Comparison of ENCODE assay signal across 8 cellular contexts in the genomic region with DNA sequence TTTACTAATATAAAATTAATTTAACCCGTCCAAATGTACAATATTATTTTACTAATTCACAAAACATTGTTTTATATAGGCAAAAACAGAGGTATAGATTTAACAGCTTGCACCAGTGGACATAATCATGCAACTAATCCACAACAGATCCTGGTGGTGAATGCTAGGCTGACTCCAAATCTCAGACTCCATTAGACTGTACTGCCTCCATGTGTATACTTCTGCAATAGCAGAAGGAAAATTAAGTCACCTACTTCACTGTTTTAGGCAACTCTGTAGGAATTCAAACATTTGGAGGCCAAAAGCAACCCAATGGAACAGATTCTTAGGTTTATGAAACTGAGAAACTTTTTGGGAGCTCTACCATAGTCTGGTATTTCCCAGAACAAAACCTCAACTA. TPM values are rescaled to one million over a fixed set of nuclear protein-coding genes. Genes with fewer than 3 reads are reported as not detected.
DNase-seq lines count a peak whose midpoint lies in the region; ATAC-seq and TF ChIP-seq lines count a peak whose summit lies in the region.

No MANE protein-coding gene starts in this region.

- no peaks in the 10 kb centered on the region for H4K20me1 ChIP-seq in neural progenitor cell (ENCODE audit: low read depth)

- H3K4me2 ChIP-seq in neural progenitor cell = no peak overlapping the region

- H3K27ac ChIP-seq in HEK293 (ENCODE audit: extremely low read depth, low read depth, low read length) (no peak overlapping the region), neural progenitor cell (no peak overlapping the region)

- no peaks in the 10 kb centered on the region for H3F3A ChIP-seq in neural progenitor cell (ENCODE audit: low read depth)

- H3K27me3 ChIP-seq in neural progenitor cell = no peaks in the 10 kb centered on the region

- no peak overlapping the region for H3K27ac Mint-ChIP-seq in activated T-cell treated with anti-CD3 and anti-CD28 coated beads, Interleukin-2, amount 50 U/mL, for 72 hours
- H3K27ac Mint-ChIP-seq in chondrocyte (ENCODE audit: unreplicated experiment) (no peak overlapping the region), neural progenitor cell (no peak overlapping the region)

- no peak overlapping the region for H3K4me3 Mint-ChIP-seq in activated T-cell treated with anti-CD3 and anti-CD28 coated beads, Interleukin-2, amount 50 U/mL, for 72 hours
- H3K4me3 Mint-ChIP-seq in chondrocyte (ENCODE audit: unreplicated experiment) (no peak overlapping the region), neural progenitor cell (no peak overlapping the region)

- H3K4me1 ChIP-seq in HEK293 (ENCODE audit: control insufficient read depth, insufficient read depth, low read length) (no peaks in the 10 kb centered on the region), neural progenitor cell (no peaks in the 10 kb centered on the region)

- H3K9ac ChIP-seq in neural progenitor cell = no peak overlapping the region

- TF ChIP-seq CTCF in HEK293 (tag by site-specific recombination; IDR thresholded peaks at IDR 0.05) (peak; percentile 30; the same call in 1 of the 2 replicates), chondrocyte (IDR thresholded peaks at IDR 0.05) (peak; percentile 78), neural progenitor cell (IDR thresholded peaks at IDR 0.05) (peak; percentile 58)

- no peaks in the 10 kb centered on the region for H3K4me1 Mint-ChIP-seq in activated T-cell treated with anti-CD3 and anti-CD28 coated beads, Interleukin-2, amount 50 U/mL, for 72 hours (ENCODE audit: low read depth)
- H3K4me1 Mint-ChIP-seq in chondrocyte (ENCODE audit: low read depth) (no peaks in the 10 kb centered on the region), neural progenitor cell (no peaks in the 10 kb centered on the region)

- no peaks in the 10 kb centered on the region for H3K79me2 ChIP-seq in neural progenitor cell (ENCODE audit: low read depth)

- H3K9me3 ChIP-seq in HEK293 (ENCODE audit: control insufficient read depth, insufficient read depth, low read depth, low read length) = no peaks in the 10 kb centered on the region
- H3K9me3 ChIP-seq in neural progenitor cell (ENCODE audit: low read depth) = no peaks in the 10 kb centered on the region

- CTCF ChIA-PET in HEK293 (lab: Yijun Ruan, JAX) = interaction anchor here (0.6 to 3.2 kb wide), 14 partner anchors 11 to 348 kb away, joined by 3 to 27 read pairs (median 4); no protein-coding TSS in a partner anchor

- ATAC-seq in activated T-cell treated with anti-CD3 and anti-CD28 coated beads, Interleukin-2, amount 50 U/mL, for 72 hours (replicated peaks in 1 of 2) = peak; percentile 52 to 62
- ATAC-seq in HG03457 (IDR thresholded peaks at IDR 0.05; ENCODE audit: unreplicated experiment) (no peak), GM18520 (IDR thresholded peaks at IDR 0.05; ENCODE audit: unreplicated experiment) (no peak)

- H3K27me3 Mint-ChIP-seq in activated T-cell treated with anti-CD3 and anti-CD28 coated beads, Interleukin-2, amount 50 U/mL, for 72 hours (ENCODE audit: low read depth) = peaks cover 17% of the 10 kb centered on the region
- H3K27me3 Mint-ChIP-seq in chondrocyte (ENCODE audit: low read depth) (peaks cover 15% of the 10 kb centered on the region), neural progenitor cell (ENCODE audit: insufficient read depth, low read depth) (no peaks in the 10 kb centered on the region)

- no peak overlapping the region for H2AFZ ChIP-seq in neural progenitor cell (replicated peaks)

- H3K36me3 Mint-ChIP-seq in activated T-cell treated with anti-CD3 and anti-CD28 coated beads, Interleukin-2, amount 50 U/mL, for 72 hours (ENCODE audit: insufficient read depth in 2 of 2) = no peaks in the 10 kb centered on the region
- H3K36me3 Mint-ChIP-seq in chondrocyte (ENCODE audit: low read depth) (no peaks in the 10 kb centered on the region), neural progenitor cell (no peaks in the 10 kb centered on the region)

- no peaks in the 10 kb centered on the region for H3K36me3 ChIP-seq in HEK293 (ENCODE audit: control insufficient read depth in 2 of 2, insufficient read depth in 1 of 2, low read length in 2 of 2)
- no peaks in the 10 kb centered on the region for H3K36me3 ChIP-seq in neural progenitor cell

- H3K9me3 Mint-ChIP-seq in activated T-cell treated with anti-CD3 and anti-CD28 coated beads, Interleukin-2, amount 50 U/mL, for 72 hours = no peaks in the 10 kb centered on the region
- no peaks in the 10 kb centered on the region for H3K9me3 Mint-ChIP-seq in chondrocyte (ENCODE audit: low read depth)
- H3K9me3 Mint-ChIP-seq in neural progenitor cell = no peaks in the 10 kb centered on the region

- no peak for DNase-seq in activated T-cell treated with anti-CD3 and anti-CD28 coated beads, Interleukin-2, amount 50 U/mL, for 72 hours
- no peak for DNase-seq in activated T-cell treated with anti-CD3 and anti-CD28 coated beads, Interleukin-2, amount 50 U/mL, for 48 hours
- DNase-seq in NCI-H446 treated with DMSO at 0.1 percent for 48 hours (lab: John Stamatoyannopoulos, UW) (peak; percentile 37), chondrocyte (ENCODE audit: low spot score) (no peak), neural progenitor cell (ENCODE audit: low spot score) (peak; percentile 44)

- no peak overlapping the region for H3K4me3 ChIP-seq in HEK293 (ENCODE audit: low read depth, low read length)
- no peak overlapping the region for H3K4me3 ChIP-seq in neural progenitor cell

- POLR2A ChIA-PET in HEK293 (lab: Yijun Ruan, JAX) = no interaction called here

TF ChIP-seq in HEK293, 187 proteins besides CTCF, POLR2A, EP300 and RAD21:
- TF ChIP-seq REPIN1 (tag by site-specific recombination; IDR thresholded peaks at IDR 0.05; ENCODE audit: low read depth) = no peak
- TF ChIP-seq ZNF571 (tag by site-specific recombination; IDR thresholded peaks at IDR 0.05) = no peak
- peak; percentile 48 for TF ChIP-seq ZNF654 (tag by site-specific recombination; IDR thresholded peaks at IDR 0.05; ENCODE audit: low read depth)
- no peak for TF ChIP-seq ZNF707 (tag by site-specific recombination; IDR thresholded peaks at IDR 0.05)
- no peak for TF ChIP-seq ZNF335 (tag by site-specific recombination; conservative IDR thresholded peaks at IDR 0.05)
- TF ChIP-seq ZNF404 (tag by site-specific recombination; IDR thresholded peaks at IDR 0.05) = no peak
- TF ChIP-seq BCL6B (tag by site-specific recombination; IDR thresholded peaks at IDR 0.05) = no peak
- TF ChIP-seq ZNF121 (tag by site-specific recombination; IDR thresholded peaks at IDR 0.05) = no peak

RNA-seq across cellular contexts. Expression of gene RAB39A, which starts 30.0 kb away (rescaled TPM):
- under 1 TPM in 1 of 2 donors, not detected in 1; 0.39 TPM for total RNA-seq in activated T-cell treated with anti-CD3 and anti-CD28 coated beads, Interleukin-2, amount 50 U/mL, for 72 hours
- total RNA-seq in chondrocyte = not detected in 3 replicates
- 8.9 and 13.2 TPM in 2 replicates for total RNA-seq in neural progenitor cell (ENCODE audit: low replicate concordance)

RNA-seq across cellular contexts. Expression of gene SLC35F2, which starts 39.7 kb away (rescaled TPM):
- 10 to 100 TPM; 22.4 to 29.4 TPM for total RNA-seq in activated T-cell treated with anti-CD3 and anti-CD28 coated beads, Interleukin-2, amount 50 U/mL, for 72 hours
- 4.4 to 5.6 TPM (median 4.7 TPM) in 3 replicates for total RNA-seq in chondrocyte
- total RNA-seq in neural progenitor cell (ENCODE audit: low replicate concordance) = 9.8 and 10.3 TPM in 2 replicates

Comparison
In these comparisons a context has a peak if more than half of its experiments do, and no peak if none do; other contexts are left out.
1. ATAC-seq: peak in activated T-cell treated with anti-CD3 and anti-CD28 coated beads, Interleukin-2, amount 50 U/mL, for 72 hours (2 of 2); none in HG03457 (single experiment) and GM18520 (single experiment).
2. DNase-seq: peak in NCI-H446 treated with DMSO at 0.1 percent for 48 hours (single experiment) and neural progenitor cell (single experiment); none in activated T-cell treated with anti-CD3 and anti-CD28 coated beads, Interleukin-2, amount 50 U/mL, for 72 hours (0 of 2), activated T-cell treated with anti-CD3 and anti-CD28 coated beads, Interleukin-2, amount 50 U/mL, for 48 hours (0 of 2) and chondrocyte (single experiment).
3. Peak in every context shown above with its lines, with median percentiles within 50 percentile points of each other: CTCF ChIP-seq.